27 cellular contexts compared by ENCODE assay signal in the genomic region with DNA sequence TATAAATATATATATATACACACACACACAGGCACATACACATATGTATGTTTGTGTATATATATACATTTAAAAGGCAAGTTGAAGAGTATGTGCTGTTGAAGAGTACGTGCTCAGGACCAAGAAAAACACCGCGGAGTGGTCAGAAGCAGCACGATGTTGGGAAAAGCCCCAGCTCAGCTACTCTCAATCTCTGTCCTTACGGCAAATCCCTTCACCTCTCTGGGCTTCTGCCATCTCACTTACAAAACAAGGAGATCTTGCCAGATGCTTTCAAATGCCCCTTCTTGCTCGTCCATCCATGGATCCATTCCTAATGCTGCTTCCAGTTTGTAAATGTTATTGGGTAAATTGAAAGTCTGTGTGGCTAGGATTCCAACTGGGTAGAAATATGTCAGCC.
"Had no signal": no experiment of that assay in that cellular context is flagged by ENCODE, and none has a peak within 500 bp of the region (broad histone marks: within the 10 kb centered on the region; RNA-seq: fewer than 3 reads in every experiment).

No MANE protein-coding gene starts in this region.

- H2AFZ ChIP-seq: neural progenitor cell, parathyroid adenoma had no signal

- H3K36me3 Mint-ChIP-seq: natural killer cell; neural progenitor cell; stimulated activated effector memory CD8-positive, alpha-beta T cell treated with anti-CD3 and anti-CD28 coated beads, Interleukin-12 subunit alpha, Interleukin-12 subunit beta, amount 100 ng/mL, for 72 hours; stimulated activated naive B cell treated with anti-CD40 and anti-IgM and Interleukin-4, amounts not matched to agents 10 μg/mL and 1 μg/mL and 100 μg/mL, for 72 hours had no signal

- H3K4me2 ChIP-seq: neural progenitor cell had no signal

- H3K9ac ChIP-seq: neural progenitor cell, parathyroid adenoma had no signal

- H3K4me3 ChIP-seq: neural progenitor cell, ovary, psoas muscle, right lobe of liver, sigmoid colon, suprapubic skin, testis, tibial nerve, upper lobe of left lung, vagina had no signal

- H3K9me3 Mint-ChIP-seq: nephron; neural progenitor cell; stimulated activated effector memory CD8-positive, alpha-beta T cell treated with anti-CD3 and anti-CD28 coated beads, Interleukin-12 subunit alpha, Interleukin-12 subunit beta, amount 100 ng/mL, for 72 hours; stimulated activated naive CD8-positive, alpha-beta T cell treated with anti-CD3 and anti-CD28 coated beads, Interleukin-15, amount 100 ng/mL, for 72 hours had no signal

- H3K79me2 ChIP-seq: parathyroid adenoma had no signal

- H3K4me1 ChIP-seq: parathyroid adenoma, psoas muscle, right lobe of liver, testis had no signal

- H3K4me1 Mint-ChIP-seq: natural killer cell; stimulated activated effector memory CD8-positive, alpha-beta T cell treated with anti-CD3 and anti-CD28 coated beads, Interleukin-12 subunit alpha, Interleukin-12 subunit beta, amount 100 ng/mL, for 72 hours; stimulated activated naive CD8-positive, alpha-beta T cell treated with anti-CD3 and anti-CD28 coated beads, Interleukin-15, amount 100 ng/mL, for 72 hours had no signal

- H3K27me3 Mint-ChIP-seq: stimulated activated naive B cell treated with anti-CD40 and anti-IgM and Interleukin-4, amounts not matched to agents 10 μg/mL and 1 μg/mL and 100 μg/mL, for 72 hours; stimulated activated naive CD8-positive, alpha-beta T cell treated with anti-CD3 and anti-CD28 coated beads, Interleukin-15, amount 100 ng/mL, for 72 hours had no signal

- H3K27me3 ChIP-seq: neural progenitor cell, ovary, right lobe of liver, sigmoid colon, suprapubic skin, testis, tibial nerve, upper lobe of left lung, vagina had no signal

- H3K27ac ChIP-seq: neural progenitor cell, ovary, parathyroid adenoma, psoas muscle, right lobe of liver, sigmoid colon, suprapubic skin, testis, tibial nerve, upper lobe of left lung, vagina had no signal

- H3K9me3 ChIP-seq: ovary, psoas muscle, right lobe of liver, sigmoid colon, suprapubic skin, testis, tibial nerve, upper lobe of left lung, vagina had no signal

- H3K36me3 ChIP-seq: neural progenitor cell, ovary, right lobe of liver, sigmoid colon, suprapubic skin, tibial nerve, upper lobe of left lung, vagina had no signal

- H3K4me3 Mint-ChIP-seq: natural killer cell; nephron; neural progenitor cell; stimulated activated effector memory CD8-positive, alpha-beta T cell treated with anti-CD3 and anti-CD28 coated beads, Interleukin-12 subunit alpha, Interleukin-12 subunit beta, amount 100 ng/mL, for 72 hours; stimulated activated naive B cell treated with anti-CD40 and anti-IgM and Interleukin-4, amounts not matched to agents 10 μg/mL and 1 μg/mL and 100 μg/mL, for 72 hours; stimulated activated naive CD8-positive, alpha-beta T cell treated with anti-CD3 and anti-CD28 coated beads, Interleukin-15, amount 100 ng/mL, for 72 hours had no signal

- DNase-seq: natural killer cell; occipital lobe; ovary; posterior cingulate gyrus; psoas muscle; right cardiac atrium; right lobe of liver; sigmoid colon; stimulated activated CD4-positive, alpha-beta T cell treated with anti-CD3 and anti-CD28 coated beads, Interleukin-15, amount 100 ng/mL, for 24 hours; stimulated activated CD4-positive, alpha-beta T cell treated with anti-CD3 and anti-CD28 coated beads, Interleukin-2, amount 100 ng/mL, for 24 hours; stimulated activated CD4-positive, alpha-beta T cell treated with anti-CD3 and anti-CD28 coated beads, Interleukin-2, amount 100 ng/mL, for 48 hours; stimulated activated CD4-positive, alpha-beta T cell treated with anti-CD3 and anti-CD28 coated beads, Interleukin-4, amount 100 ng/mL, for 24 hours; stimulated activated naive B cell treated with anti-CD40 and anti-IgM and Interleukin-4, amounts not matched to agents 10 μg/mL and 1 μg/mL and 100 μg/mL, for 72 hours; stimulated activated naive CD8-positive, alpha-beta T cell treated with anti-CD3 and anti-CD28 coated beads, Interleukin-15, amount 100 ng/mL, for 72 hours; stimulated activated naive CD8-positive, alpha-beta T cell treated with anti-CD3 and anti-CD28 coated beads, Interleukin-15, Interleukin-2, amounts not matched to agents 100 U/mL and 50 U/mL, for 24 hours; substantia nigra; testis; trophoblast cell; upper lobe of left lung had no signal

- H3K27ac Mint-ChIP-seq: natural killer cell; nephron; neural progenitor cell; progenitor cell of endocrine pancreas; stimulated activated effector memory CD8-positive, alpha-beta T cell treated with anti-CD3 and anti-CD28 coated beads, Interleukin-12 subunit alpha, Interleukin-12 subunit beta, amount 100 ng/mL, for 72 hours; stimulated activated naive B cell treated with anti-CD40 and anti-IgM and Interleukin-4, amounts not matched to agents 10 μg/mL and 1 μg/mL and 100 μg/mL, for 72 hours; stimulated activated naive CD8-positive, alpha-beta T cell treated with anti-CD3 and anti-CD28 coated beads, Interleukin-15, amount 100 ng/mL, for 72 hours had no signal
